Comparison of ENCODE assay signal across 8 cellular contexts in genomic region chr16:3059723-3060242, GRCh38. TPM values are rescaled to one million over a fixed set of nuclear protein-coding genes. Genes with fewer than 3 reads are reported as not detected.
A peak's percentile ranks its signal among the peaks of the same experiment; 100 is the strongest.
DNase-seq lines count a peak whose midpoint lies in the region; ATAC-seq and TF ChIP-seq lines count a peak whose summit lies in the region.

No MANE protein-coding gene starts in this region.

- no peaks in the 10 kb centered on the region for H4K20me1 ChIP-seq in PC-3 (ENCODE audit: low read length)

- H2AFZ ChIP-seq in PC-3 (ENCODE audit: low read length) = peak overlapping the region; percentile 90

- no peaks in the 10 kb centered on the region for H3F3A ChIP-seq in PC-3 (ENCODE audit: low read length, unreplicated experiment)

- H3K4me3 ChIP-seq in PC-3 (ENCODE audit: low read length) (peak overlapping the region; percentile 86), esophagus (ENCODE audit: low read depth in 1 of 2, low read length in 2 of 2) (peak overlapping the region; percentile 66 to 77)

- H3K27me3 ChIP-seq in PC-3 (ENCODE audit: low read length) (no peaks in the 10 kb centered on the region), esophagus (ENCODE audit: control insufficient read depth in 1 of 2, insufficient read depth in 2 of 2, low read length in 2 of 2) (no peaks in the 10 kb centered on the region)

- CTCF ChIA-PET in PC-3 (lab: Charles Lee) = interaction anchor here (1.7 kb wide), 1 partner anchor 54 kb away, joined by 5 read pairs; no protein-coding TSS in a partner anchor

- H3K4me1 Mint-ChIP-seq in progenitor cell of endocrine pancreas (ENCODE audit: low read depth) = peaks cover 5% of the 10 kb centered on the region

- POLR2A ChIA-PET in PC-3 (lab: Charles Lee; ENCODE audit: unreplicated experiment) = no interaction called here

- peak overlapping the region; percentile 90 for H3K27ac Mint-ChIP-seq in progenitor cell of endocrine pancreas

- no peaks in the 10 kb centered on the region for H3K79me2 ChIP-seq in PC-3 (ENCODE audit: low read length)

- no peaks in the 10 kb centered on the region for H3K36me3 ChIP-seq in ES-I3 (ENCODE audit: insufficient read depth, low read length)
- no peaks in the 10 kb centered on the region for H3K36me3 ChIP-seq in PC-3 (ENCODE audit: low read depth, low read length)
- no peaks in the 10 kb centered on the region for H3K36me3 ChIP-seq in esophagus (ENCODE audit: control insufficient read depth in 2 of 2, insufficient read depth in 2 of 2, low read length in 1 of 2)

- H3K27me3 Mint-ChIP-seq in progenitor cell of endocrine pancreas = peaks cover 28% of the 10 kb centered on the region

- no peaks in the 10 kb centered on the region for H3K9me2 ChIP-seq in PC-3 (replicated peaks; ENCODE audit: low read length)

- TF ChIP-seq CTCF in PC-3 (conservative IDR thresholded peaks at IDR 0.05; ENCODE audit: low read depth, low read length) (no peak), progenitor cell of endocrine pancreas (IDR thresholded peaks at IDR 0.05; ENCODE audit: unreplicated experiment) (no peak)

- H3K4me1 ChIP-seq in ES-I3 (ENCODE audit: insufficient read depth, low read length) = peaks cover 2% of the 10 kb centered on the region; the same call in 1 of the 2 replicates
- peaks cover under 1% of the 10 kb centered on the region for H3K4me1 ChIP-seq in PC-3 (ENCODE audit: insufficient read depth, low read length)
- H3K4me1 ChIP-seq in esophagus (ENCODE audit: control insufficient read depth in 2 of 2, insufficient read depth in 2 of 2, low read length in 1 of 2) = peaks cover 9 to 12% of the 10 kb centered on the region in 2 donors

- H3K9me3 ChIP-seq in ES-I3 (ENCODE audit: control insufficient read depth, insufficient read depth, low read length) = no peaks in the 10 kb centered on the region
- H3K9me3 ChIP-seq in PC-3 (ENCODE audit: low read length) = no peaks in the 10 kb centered on the region
- no peaks in the 10 kb centered on the region for H3K9me3 ChIP-seq in esophagus (ENCODE audit: control insufficient read depth in 2 of 2, insufficient read depth in 1 of 2, low read depth in 1 of 2, low read length in 1 of 2)

- peak overlapping the region; percentile 37; the same call in 1 of the 2 replicates for H3K9ac ChIP-seq in ES-I3 (ENCODE audit: low read depth, low read length)
- H3K9ac ChIP-seq in PC-3 (ENCODE audit: low read length) = peak overlapping the region; percentile 51

- intact Hi-C loops in PC-3 (cut with micrococcal nuclease) = loop anchor here (1.0 kb wide), 1 partner anchor 65 kb away; no protein-coding TSS in a partner anchor

- no peak overlapping the region for H3K27ac ChIP-seq in PC-3 (ENCODE audit: low read length)
- H3K27ac ChIP-seq in esophagus (ENCODE audit: low read depth in 2 of 2, low read length in 1 of 2) = peak overlapping the region; percentile 58 to 66

- peak overlapping the region; percentile 69 for H3K4me3 Mint-ChIP-seq in progenitor cell of endocrine pancreas (ENCODE audit: low read depth)

- BruUV-seq in PC-3 (replicated peaks; lab: Mats Ljungman, UMichigan) = TSS peak; percentile 79

- ATAC-seq in PC-3 = no peak
- ATAC-seq in activated CD4-positive, CD25-positive, alpha-beta regulatory T cell treated with anti-CD3 and anti-CD28 coated beads, Interleukin-2, amount 50 U/mL, for 24 hours = no peak

- H3K9me3 Mint-ChIP-seq in progenitor cell of endocrine pancreas (ENCODE audit: low read depth) = no peaks in the 10 kb centered on the region

- DNase-seq in PC-3 (no peak), progenitor cell of endocrine pancreas (ENCODE audit: low spot score, unreplicated experiment) (no peak), SIG-M5 (lab: John Stamatoyannopoulos, UW) (no peak), T1000 (lab: John Stamatoyannopoulos, UW) (no peak), NCI-H1694 (lab: John Stamatoyannopoulos, UW) (no peak)

- H3K36me3 Mint-ChIP-seq in progenitor cell of endocrine pancreas (ENCODE audit: insufficient read depth) = peaks cover 4% of the 10 kb centered on the region

- WGBS in esophagus, 2 donors = 56 to 58% methylated on average over 9 of the region's 9 CpGs

- peak overlapping the region; percentile 98 for H3K4me2 ChIP-seq in PC-3 (ENCODE audit: low read length)

RNA-seq across cellular contexts. Expression of gene IL32, which starts 5.7 kb away (rescaled TPM):
- 8.8 and 10.8 TPM in 2 replicates for total RNA-seq in PC-3 (2014; rRNA removed)
- 10 to 100 TPM; 16.5 to 19.0 TPM for polyA plus RNA-seq in esophagus
- total RNA-seq in progenitor cell of endocrine pancreas = 2.9 and 4.6 TPM in 2 replicates

RNA-seq across cellular contexts. Expression of gene MMP25, which starts 13.4 kb away (rescaled TPM):
- total RNA-seq in PC-3 (2014; rRNA removed) (0.29 and 0.51 TPM in 2 replicates), progenitor cell of endocrine pancreas (0.13 and 0.19 TPM in 2 replicates)
- polyA plus RNA-seq in esophagus = 1 to 10 TPM in 1 of 2 donors, under 1 TPM in 1; 0.51 to 2.6 TPM

RNA-seq across cellular contexts. Expression of gene BICDL2, which starts 23.0 kb away (rescaled TPM):
- 16.3 and 27.7 TPM in 2 replicates for total RNA-seq in PC-3 (2014; rRNA removed)
- polyA plus RNA-seq in esophagus = 100 to 1,000 TPM; 144 to 149 TPM
- total RNA-seq in progenitor cell of endocrine pancreas = 10.4 and 11.7 TPM in 2 replicates

RNA-seq across cellular contexts. Expression of gene THOC6, which starts 35.9 kb away (rescaled TPM):
- total RNA-seq in PC-3 (2014; rRNA removed) (40.3 and 47.3 TPM in 2 replicates), progenitor cell of endocrine pancreas (44.1 and 47.4 TPM in 2 replicates)
- polyA plus RNA-seq in esophagus = 10 to 100 TPM; 24.3 to 37.2 TPM

RNA-seq across cellular contexts. Expression of gene HCFC1R1, which starts 36.0 kb away (rescaled TPM):
- total RNA-seq in PC-3 (2014; rRNA removed) (56.4 and 56.6 TPM in 2 replicates), progenitor cell of endocrine pancreas (22.4 and 25.3 TPM in 2 replicates)
- polyA plus RNA-seq in esophagus = 10 to 100 TPM; 58.8 to 73.6 TPM
